ENCODE assay signal across 1 cellular context in the genomic region with DNA sequence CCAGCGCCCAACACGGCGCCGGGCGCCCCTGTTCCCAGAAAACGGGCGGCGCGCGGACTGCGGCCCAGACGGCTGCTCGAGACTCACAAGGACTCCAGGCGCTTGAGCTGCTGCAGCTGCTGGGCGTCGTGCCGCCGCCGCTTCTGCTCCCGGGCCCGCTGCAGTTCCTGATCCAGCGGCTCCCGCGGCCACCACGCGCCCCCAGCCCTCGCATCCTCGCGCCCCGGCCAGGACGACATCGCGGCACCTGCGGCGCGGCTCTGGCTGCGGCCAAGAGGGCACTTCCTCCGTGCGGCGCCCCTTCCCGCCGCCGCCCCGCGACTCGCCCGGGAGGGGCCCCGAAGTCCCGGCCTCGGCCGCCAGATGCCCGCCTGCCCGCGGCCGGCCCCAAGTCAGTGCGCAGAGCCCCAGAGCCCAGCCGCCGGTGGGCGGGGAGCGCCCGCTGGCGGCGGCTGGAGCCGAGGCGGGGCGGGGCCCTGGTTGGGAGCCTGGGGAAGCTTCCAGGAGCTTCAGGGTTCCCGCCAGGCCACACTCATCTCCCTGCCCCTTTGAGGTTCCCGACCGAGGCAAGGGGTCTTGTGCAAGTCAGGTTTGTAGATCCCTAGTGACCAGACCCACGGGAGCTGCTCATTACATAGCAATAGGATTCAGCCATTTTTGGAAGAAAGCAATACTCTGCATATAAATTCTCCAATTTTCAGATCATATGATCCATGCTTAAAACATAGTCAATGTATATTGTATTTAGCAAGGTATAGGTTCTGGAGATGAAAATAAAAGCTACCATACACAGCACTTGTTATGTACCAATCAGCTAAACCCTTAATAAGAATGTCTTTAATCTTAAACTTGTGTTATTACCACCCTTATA.
A peak's percentile ranks its signal among the peaks of the same experiment; 100 is the strongest.
TF ChIP-seq lines count a peak whose summit lies in the region.

No MANE protein-coding gene starts in this region.

TF ChIP-seq in HepG2, 621 proteins besides CTCF, POLR2A, EP300 and RAD21 (continued from another document):
- TF ChIP-seq, protein P1, sequence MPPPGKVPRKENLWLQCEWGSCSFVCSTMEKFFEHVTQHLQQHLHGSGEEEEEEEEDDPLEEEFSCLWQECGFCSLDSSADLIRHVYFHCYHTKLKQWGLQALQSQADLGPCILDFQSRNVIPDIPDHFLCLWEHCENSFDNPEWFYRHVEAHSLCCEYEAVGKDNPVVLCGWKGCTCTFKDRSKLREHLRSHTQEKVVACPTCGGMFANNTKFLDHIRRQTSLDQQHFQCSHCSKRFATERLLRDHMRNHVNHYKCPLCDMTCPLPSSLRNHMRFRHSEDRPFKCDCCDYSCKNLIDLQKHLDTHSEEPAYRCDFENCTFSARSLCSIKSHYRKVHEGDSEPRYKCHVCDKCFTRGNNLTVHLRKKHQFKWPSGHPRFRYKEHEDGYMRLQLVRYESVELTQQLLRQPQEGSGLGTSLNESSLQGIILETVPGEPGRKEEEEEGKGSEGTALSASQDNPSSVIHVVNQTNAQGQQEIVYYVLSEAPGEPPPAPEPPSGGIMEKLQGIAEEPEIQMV (CRISPR knock-in tag; IDR thresholded peaks at IDR 0.05; ENCODE audit: low read depth) = 0 out of 2 replicates have a peak, but pooled peaks have one; percentile 34
- TF ChIP-seq ZNF430 (CRISPR knock-in tag; IDR thresholded peaks at IDR 0.05) (no peak), ZNF121 (CRISPR knock-in tag; IDR thresholded peaks at IDR 0.05) (peak; percentile 42; the same call in 1 of the 2 replicates), ZNF232 (CRISPR knock-in tag; IDR thresholded peaks at IDR 0.05; ENCODE audit: borderline replicate concordance) (no peak), ZSCAN21 (CRISPR knock-in tag; IDR thresholded peaks at IDR 0.05; ENCODE audit: borderline replicate concordance) (peak; percentile 68; the same call in 1 of the 2 replicates), CBX2 (IDR thresholded peaks at IDR 0.05; ENCODE audit: low read depth, low read length) (no peak), CBX2 (CRISPR knock-in tag; IDR thresholded peaks at IDR 0.05; ENCODE audit: low read depth) (no peak), MATR3 (CRISPR knock-in tag; IDR thresholded peaks at IDR 0.05) (no peak), ZNF749 (CRISPR knock-in tag; IDR thresholded peaks at IDR 0.05; ENCODE audit: borderline replicate concordance) (no peak), KAT8 (CRISPR knock-in tag; IDR thresholded peaks at IDR 0.05) (no peak; the same call in 1 of the 2 replicates), ZBTB38 (CRISPR knock-in tag; IDR thresholded peaks at IDR 0.05) (no peak), WIZ (CRISPR knock-in tag; IDR thresholded peaks at IDR 0.05) (peak; percentile 64; the same call in 1 of the 2 replicates), MZF1 (CRISPR knock-in tag; IDR thresholded peaks at IDR 0.05; ENCODE audit: borderline replicate concordance) (no peak), HCFC1 (IDR thresholded peaks at IDR 0.05; ENCODE audit: low read depth, low read length) (no peak)
- TF ChIP-seq, protein P2, sequence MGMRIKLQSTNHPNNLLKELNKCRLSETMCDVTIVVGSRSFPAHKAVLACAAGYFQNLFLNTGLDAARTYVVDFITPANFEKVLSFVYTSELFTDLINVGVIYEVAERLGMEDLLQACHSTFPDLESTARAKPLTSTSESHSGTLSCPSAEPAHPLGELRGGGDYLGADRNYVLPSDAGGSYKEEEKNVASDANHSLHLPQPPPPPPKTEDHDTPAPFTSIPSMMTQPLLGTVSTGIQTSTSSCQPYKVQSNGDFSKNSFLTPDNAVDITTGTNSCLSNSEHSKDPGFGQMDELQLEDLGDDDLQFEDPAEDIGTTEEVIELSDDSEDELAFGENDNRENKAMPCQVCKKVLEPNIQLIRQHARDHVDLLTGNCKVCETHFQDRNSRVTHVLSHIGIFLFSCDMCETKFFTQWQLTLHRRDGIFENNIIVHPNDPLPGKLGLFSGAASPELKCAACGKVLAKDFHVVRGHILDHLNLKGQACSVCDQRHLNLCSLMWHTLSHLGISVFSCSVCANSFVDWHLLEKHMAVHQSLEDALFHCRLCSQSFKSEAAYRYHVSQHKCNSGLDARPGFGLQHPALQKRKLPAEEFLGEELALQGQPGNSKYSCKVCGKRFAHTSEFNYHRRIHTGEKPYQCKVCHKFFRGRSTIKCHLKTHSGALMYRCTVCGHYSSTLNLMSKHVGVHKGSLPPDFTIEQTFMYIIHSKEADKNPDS (CRISPR knock-in tag; IDR thresholded peaks at IDR 0.05) = no peak
- TF ChIP-seq, protein P3, sequence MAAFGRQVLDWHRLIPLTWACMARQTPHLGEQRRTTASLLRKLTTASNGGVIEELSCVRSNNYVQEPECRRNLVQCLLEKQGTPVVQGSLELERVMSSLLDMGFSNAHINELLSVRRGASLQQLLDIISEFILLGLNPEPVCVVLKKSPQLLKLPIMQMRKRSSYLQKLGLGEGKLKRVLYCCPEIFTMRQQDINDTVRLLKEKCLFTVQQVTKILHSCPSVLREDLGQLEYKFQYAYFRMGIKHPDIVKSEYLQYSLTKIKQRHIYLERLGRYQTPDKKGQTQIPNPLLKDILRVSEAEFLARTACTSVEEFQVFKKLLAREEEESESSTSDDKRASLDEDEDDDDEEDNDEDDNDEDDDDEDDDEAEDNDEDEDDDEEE (CRISPR knock-in tag; IDR thresholded peaks at IDR 0.05) = no peak
- TF ChIP-seq, protein P4, sequence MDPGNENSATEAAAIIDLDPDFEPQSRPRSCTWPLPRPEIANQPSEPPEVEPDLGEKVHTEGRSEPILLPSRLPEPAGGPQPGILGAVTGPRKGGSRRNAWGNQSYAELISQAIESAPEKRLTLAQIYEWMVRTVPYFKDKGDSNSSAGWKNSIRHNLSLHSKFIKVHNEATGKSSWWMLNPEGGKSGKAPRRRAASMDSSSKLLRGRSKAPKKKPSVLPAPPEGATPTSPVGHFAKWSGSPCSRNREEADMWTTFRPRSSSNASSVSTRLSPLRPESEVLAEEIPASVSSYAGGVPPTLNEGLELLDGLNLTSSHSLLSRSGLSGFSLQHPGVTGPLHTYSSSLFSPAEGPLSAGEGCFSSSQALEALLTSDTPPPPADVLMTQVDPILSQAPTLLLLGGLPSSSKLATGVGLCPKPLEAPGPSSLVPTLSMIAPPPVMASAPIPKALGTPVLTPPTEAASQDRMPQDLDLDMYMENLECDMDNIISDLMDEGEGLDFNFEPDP (CRISPR knock-in tag; conservative IDR thresholded peaks at IDR 0.05) = no peak
- TF ChIP-seq, protein P5, sequence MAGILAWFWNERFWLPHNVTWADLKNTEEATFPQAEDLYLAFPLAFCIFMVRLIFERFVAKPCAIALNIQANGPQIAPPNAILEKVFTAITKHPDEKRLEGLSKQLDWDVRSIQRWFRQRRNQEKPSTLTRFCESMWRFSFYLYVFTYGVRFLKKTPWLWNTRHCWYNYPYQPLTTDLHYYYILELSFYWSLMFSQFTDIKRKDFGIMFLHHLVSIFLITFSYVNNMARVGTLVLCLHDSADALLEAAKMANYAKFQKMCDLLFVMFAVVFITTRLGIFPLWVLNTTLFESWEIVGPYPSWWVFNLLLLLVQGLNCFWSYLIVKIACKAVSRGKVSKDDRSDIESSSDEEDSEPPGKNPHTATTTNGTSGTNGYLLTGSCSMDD (CRISPR knock-in tag; IDR thresholded peaks at IDR 0.05) = no peak
- TF ChIP-seq, protein P6, sequence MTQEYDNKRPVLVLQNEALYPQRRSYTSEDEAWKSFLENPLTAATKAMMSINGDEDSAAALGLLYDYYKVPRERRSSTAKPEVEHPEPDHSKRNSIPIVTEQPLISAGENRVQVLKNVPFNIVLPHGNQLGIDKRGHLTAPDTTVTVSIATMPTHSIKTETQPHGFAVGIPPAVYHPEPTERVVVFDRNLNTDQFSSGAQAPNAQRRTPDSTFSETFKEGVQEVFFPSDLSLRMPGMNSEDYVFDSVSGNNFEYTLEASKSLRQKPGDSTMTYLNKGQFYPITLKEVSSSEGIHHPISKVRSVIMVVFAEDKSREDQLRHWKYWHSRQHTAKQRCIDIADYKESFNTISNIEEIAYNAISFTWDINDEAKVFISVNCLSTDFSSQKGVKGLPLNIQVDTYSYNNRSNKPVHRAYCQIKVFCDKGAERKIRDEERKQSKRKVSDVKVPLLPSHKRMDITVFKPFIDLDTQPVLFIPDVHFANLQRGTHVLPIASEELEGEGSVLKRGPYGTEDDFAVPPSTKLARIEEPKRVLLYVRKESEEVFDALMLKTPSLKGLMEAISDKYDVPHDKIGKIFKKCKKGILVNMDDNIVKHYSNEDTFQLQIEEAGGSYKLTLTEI (CRISPR knock-in tag; conservative IDR thresholded peaks at IDR 0.05) = no peak
